23 cellular contexts compared by ENCODE assay signal in genomic region chr12:74971201-74971600, GRCh38.
"Had no signal": no experiment of that assay in that cellular context is flagged by ENCODE, and none has a peak within 500 bp of the region (broad histone marks: within the 10 kb centered on the region; RNA-seq: fewer than 3 reads in every experiment).

No MANE protein-coding gene starts in this region.

- H3K27me3 ChIP-seq: colonic mucosa, dorsolateral prefrontal cortex, esophagus muscularis mucosa, esophagus squamous epithelium, foreskin keratinocyte, gastrocnemius medialis, gastroesophageal sphincter, heart left ventricle, heart right ventricle had no signal

- H3K4me1 ChIP-seq: colonic mucosa, esophagus muscularis mucosa, esophagus squamous epithelium, foreskin keratinocyte, gastrocnemius medialis, gastroesophageal sphincter, heart left ventricle, heart right ventricle had no signal

- H3K36me3 ChIP-seq: colonic mucosa, esophagus muscularis mucosa, esophagus squamous epithelium, gastrocnemius medialis, gastroesophageal sphincter, heart left ventricle, heart right ventricle had no signal

- H3K27ac ChIP-seq: colonic mucosa, coronary artery, dorsolateral prefrontal cortex, epithelial cell of prostate, esophagus muscularis mucosa, esophagus squamous epithelium, foreskin keratinocyte, gastrocnemius medialis, gastroesophageal sphincter, heart left ventricle, heart right ventricle had no signal

- H3K9me3 ChIP-seq: colonic mucosa, esophagus muscularis mucosa, esophagus squamous epithelium, gastrocnemius medialis, gastroesophageal sphincter had no signal

- DNase-seq: colonic mucosa; cortex of kidney; dermis blood vessel endothelial cell; dorsolateral prefrontal cortex; effector CD4-positive, alpha-beta T cell; effector CD8-positive, alpha-beta T cell; effector memory CD4-positive, alpha-beta T cell; effector memory CD8-positive, alpha-beta T cell; endodermal cell; erythroblast; esophagus squamous epithelium; foreskin fibroblast; foreskin keratinocyte; foreskin melanocyte; gastrocnemius medialis; glutamatergic neuron; head of caudate nucleus; heart left ventricle; heart right ventricle had no signal

- H3K4me3 ChIP-seq: colonic mucosa, coronary artery, dorsolateral prefrontal cortex, esophagus muscularis mucosa, esophagus squamous epithelium, gastrocnemius medialis, gastroesophageal sphincter, heart left ventricle, heart right ventricle had no signal
